In genomic region chr2:189350515-189351209, GRCh38 we compare ENCODE assay signal across 10 cellular contexts.
DNase-seq lines count a peak whose midpoint lies in the region; ATAC-seq lines count a peak whose summit lies in the region.
"Had no signal": no experiment of that assay in that cellular context is flagged by ENCODE, and none has a peak within 500 bp of the region (broad histone marks: within the 10 kb centered on the region; RNA-seq: fewer than 3 reads in every experiment).

No MANE protein-coding gene starts in this region.

- no peak overlapping the region for H3K27ac Mint-ChIP-seq in activated CD8-positive, alpha-beta memory T cell treated with anti-CD3 and anti-CD28 coated beads, Interleukin-2, amount 10 ng/mL, durations not matched to agents 7 days and 5 days
- H3K27ac Mint-ChIP-seq: nephron had no signal

- no peak overlapping the region for H3K4me3 Mint-ChIP-seq in activated CD8-positive, alpha-beta memory T cell treated with anti-CD3 and anti-CD28 coated beads, Interleukin-2, amount 10 ng/mL, durations not matched to agents 7 days and 5 days
- H3K4me3 Mint-ChIP-seq: nephron had no signal

- no peaks in the 10 kb centered on the region for H3K9me2 ChIP-seq in Karpas-422 (replicated peaks; ENCODE audit: insufficient read depth, low read length)

- intact Hi-C loops in left ventricle myocardium superior (cut with micrococcal nuclease) = no loop called here
- intact Hi-C loops in sciatic nerve (cut with DNase I) = no loop called here
- intact Hi-C loops in head of caudate nucleus (cut with DNase I) = no loop called here

- peaks cover 7% of the 10 kb centered on the region for H3K4me1 Mint-ChIP-seq in activated CD8-positive, alpha-beta memory T cell treated with anti-CD3 and anti-CD28 coated beads, Interleukin-2, amount 10 ng/mL, durations not matched to agents 7 days and 5 days

- no peaks in the 10 kb centered on the region for H3K27me3 ChIP-seq in Karpas-422 (ENCODE audit: low read length)

- H3K9me3 ChIP-seq in Karpas-422 (ENCODE audit: low read length) = no peaks in the 10 kb centered on the region

- no peak overlapping the region for H2AFZ ChIP-seq in Karpas-422 (ENCODE audit: low read length)

- no peak overlapping the region for H3K27ac ChIP-seq in Karpas-422 (ENCODE audit: low read length)
- H3K27ac ChIP-seq: epithelial cell of prostate had no signal

- H3K36me3 Mint-ChIP-seq in activated CD8-positive, alpha-beta memory T cell treated with anti-CD3 and anti-CD28 coated beads, Interleukin-2, amount 10 ng/mL, durations not matched to agents 7 days and 5 days = no peaks in the 10 kb centered on the region

- H3K4me2 ChIP-seq in Karpas-422 (ENCODE audit: low read depth, low read length, poor library complexity, severe bottlenecking) = no peak overlapping the region

- CTCF ChIA-PET in activated CD8-positive, alpha-beta memory T cell treated with anti-CD3 and anti-CD28 coated beads, Interleukin-2, amount 10 ng/mL, durations not matched to agents 7 days and 5 days (lab: Charles Lee) = no interaction called here

- H3K4me3 ChIP-seq in Karpas-422 (ENCODE audit: low read length) = no peak overlapping the region

- no peaks in the 10 kb centered on the region for H3K9me3 Mint-ChIP-seq in activated CD8-positive, alpha-beta memory T cell treated with anti-CD3 and anti-CD28 coated beads, Interleukin-2, amount 10 ng/mL, durations not matched to agents 7 days and 5 days (ENCODE audit: low read depth)

- H3K79me2 ChIP-seq in Karpas-422 (ENCODE audit: low read length) = no peaks in the 10 kb centered on the region

- H3K4me1 ChIP-seq in Karpas-422 (ENCODE audit: low read length) = no peaks in the 10 kb centered on the region

- H3K36me3 ChIP-seq in Karpas-422 (ENCODE audit: insufficient read depth, low read length) = no peaks in the 10 kb centered on the region

- H4K20me1 ChIP-seq in Karpas-422 (ENCODE audit: insufficient read depth, low read depth, low read length) = no peaks in the 10 kb centered on the region

- no peaks in the 10 kb centered on the region for H3K27me3 Mint-ChIP-seq in activated CD8-positive, alpha-beta memory T cell treated with anti-CD3 and anti-CD28 coated beads, Interleukin-2, amount 10 ng/mL, durations not matched to agents 7 days and 5 days

- DNase-seq in EH (ENCODE audit: low read depth) (peak; percentile 98), astrocyte of the hippocampus (ENCODE audit: low read depth, low spot score) (peak; percentile 94), left ventricle myocardium superior (no peak), sciatic nerve (ENCODE audit: low spot score) (peak; percentile 58), Karpas-422 (no peak), head of caudate nucleus (no peak)
- no peak for DNase-seq in activated CD8-positive, alpha-beta memory T cell treated with anti-CD3 and anti-CD28 coated beads, Interleukin-2, amount 10 ng/mL, durations not matched to agents 7 days and 5 days

- H3K9ac ChIP-seq in Karpas-422 (ENCODE audit: low read length) = no peak overlapping the region

- peak; percentile 88 for ATAC-seq in left ventricle myocardium superior
- ATAC-seq in sciatic nerve = peak; percentile 93
- ATAC-seq in activated CD8-positive, alpha-beta memory T cell treated with anti-CD3 and anti-CD28 coated beads, Interleukin-2, amount 10 ng/mL, durations not matched to agents 7 days and 5 days = no peak
- ATAC-seq in HG02884 (IDR thresholded peaks at IDR 0.05; ENCODE audit: unreplicated experiment) = no peak

Comparison
In these comparisons a context has a peak if more than half of its experiments do, and no peak if none do; other contexts are left out.
1. DNase-seq: peak in EH (single experiment), astrocyte of the hippocampus (single experiment) and sciatic nerve (single experiment); none in left ventricle myocardium superior (single experiment), activated CD8-positive, alpha-beta memory T cell treated with anti-CD3 and anti-CD28 coated beads, Interleukin-2, amount 10 ng/mL, durations not matched to agents 7 days and 5 days (single experiment), Karpas-422 (single experiment) and head of caudate nucleus (0 of 42).
2. ATAC-seq: peak in left ventricle myocardium superior (single experiment) and sciatic nerve (single experiment); none in activated CD8-positive, alpha-beta memory T cell treated with anti-CD3 and anti-CD28 coated beads, Interleukin-2, amount 10 ng/mL, durations not matched to agents 7 days and 5 days (single experiment) and HG02884 (single experiment).